8 cellular contexts compared by ENCODE assay signal in genomic region chr21:37368536-37369279, GRCh38. TPM values are rescaled to one million over a fixed set of nuclear protein-coding genes. Genes with fewer than 3 reads are reported as not detected.
DNase-seq lines count a peak whose midpoint lies in the region; ATAC-seq and TF ChIP-seq lines count a peak whose summit lies in the region.

No MANE protein-coding gene starts in this region.

- no peaks in the 10 kb centered on the region for H3K36me3 Mint-ChIP-seq in activated T-cell treated with anti-CD3 and anti-CD28 coated beads, Interleukin-2, amount 50 U/mL, for 4 hours (ENCODE audit: insufficient read depth)
- H3K36me3 Mint-ChIP-seq in T-helper 2 cell treated with Interferon-gamma antibody and Interleukin-4, amounts not matched to agents 5 μg/mL and 100 μg/mL, for 36 hours (ENCODE audit: low read depth), result peaks cover 17% of the 10 kb centered on the region

- H3K4me3 ChIP-seq in fibroblast of pulmonary artery (replicated peaks; ENCODE audit: low read depth, low read length) (peak overlapping the region; percentile 91), skeletal muscle cell (ENCODE audit: low read depth, low read length) (peak overlapping the region; percentile 69)

- peak overlapping the region; percentile 91 for H3K4me3 Mint-ChIP-seq in activated T-cell treated with anti-CD3 and anti-CD28 coated beads, Interleukin-2, amount 50 U/mL, for 4 hours
- H3K4me3 Mint-ChIP-seq in T-helper 2 cell treated with Interferon-gamma antibody and Interleukin-4, amounts not matched to agents 5 μg/mL and 100 μg/mL, for 36 hours, result peak overlapping the region; percentile 85

- H3K4me1 Mint-ChIP-seq in activated T-cell treated with anti-CD3 and anti-CD28 coated beads, Interleukin-2, amount 50 U/mL, for 4 hours (ENCODE audit: low read depth), result peaks cover 62% of the 10 kb centered on the region
- H3K4me1 Mint-ChIP-seq in T-helper 2 cell treated with Interferon-gamma antibody and Interleukin-4, amounts not matched to agents 5 μg/mL and 100 μg/mL, for 36 hours (ENCODE audit: low read depth), result peaks cover 50% of the 10 kb centered on the region

- ATAC-seq in activated T-cell treated with anti-CD3 and anti-CD28 coated beads, Interleukin-2, amount 50 U/mL, for 4 hours, result no peak
- ATAC-seq in GM21528 (IDR thresholded peaks at IDR 0.05; ENCODE audit: low FRiP score, unreplicated experiment), result no peak

- H3K27ac Mint-ChIP-seq in T-helper 2 cell treated with Interferon-gamma antibody and Interleukin-4, amounts not matched to agents 5 μg/mL and 100 μg/mL, for 36 hours, result peak overlapping the region; percentile 87

- TF ChIP-seq CTCF in fibroblast of pulmonary artery (IDR thresholded peaks at IDR 0.05; ENCODE audit: low read length, missing control alignments) (no peak), GM10248 (IDR thresholded peaks at IDR 0.05; ENCODE audit: control extremely low read depth, extremely low read depth, low read depth, missing control alignments) (no peak)

- POLR2A ChIA-PET in GM10248 (lab: Yijun Ruan, JAX), result no interaction called here

- no peak for DNase-seq in activated T-cell treated with anti-CD3 and anti-CD28 coated beads, Interleukin-2, amount 50 U/mL, for 4 hours
- DNase-seq in activated T-cell treated with anti-CD3 and anti-CD28 coated beads for 4 hours, result no peak
- DNase-seq in T-helper 2 cell treated with Interferon-gamma antibody and Interleukin-4, amounts not matched to agents 5 μg/mL and 100 μg/mL, for 36 hours (ENCODE audit: low spot score), result peak; percentile 13
- no peak for DNase-seq in fibroblast of pulmonary artery (ENCODE audit: low read depth)
- DNase-seq in skeletal muscle cell (ENCODE audit: low read depth), result no peak
- no peak for DNase-seq in GM10248 (ENCODE audit: extremely low spot score)
- no peak for DNase-seq in midbrain (lab: John Stamatoyannopoulos, UW)

- H3K27me3 Mint-ChIP-seq in activated T-cell treated with anti-CD3 and anti-CD28 coated beads, Interleukin-2, amount 50 U/mL, for 4 hours (ENCODE audit: low read depth), result no peaks in the 10 kb centered on the region
- no peaks in the 10 kb centered on the region for H3K27me3 Mint-ChIP-seq in T-helper 2 cell treated with Interferon-gamma antibody and Interleukin-4, amounts not matched to agents 5 μg/mL and 100 μg/mL, for 36 hours (ENCODE audit: low read depth)

- H3K9me3 Mint-ChIP-seq in activated T-cell treated with anti-CD3 and anti-CD28 coated beads, Interleukin-2, amount 50 U/mL, for 4 hours, result peaks cover 3% of the 10 kb centered on the region
- H3K9me3 Mint-ChIP-seq in T-helper 2 cell treated with Interferon-gamma antibody and Interleukin-4, amounts not matched to agents 5 μg/mL and 100 μg/mL, for 36 hours, result no peaks in the 10 kb centered on the region

- CTCF ChIA-PET in GM10248 (lab: Yijun Ruan, JAX), result interaction anchor here (0.9 to 2.4 kb wide), 3 partner anchors 12 to 195 kb away, joined by 3 to 6 read pairs (median 3); no protein-coding TSS in a partner anchor

RNA-seq across cellular contexts. Expression of gene DYRK1A, which starts 2.1 kb away (rescaled TPM):
- 10 to 100 TPM; 53.8 to 60.1 (median 56.1) TPM for total RNA-seq in activated T-cell treated with anti-CD3 and anti-CD28 coated beads, Interleukin-2, amount 50 U/mL, for 4 hours
